In the genomic region with DNA sequence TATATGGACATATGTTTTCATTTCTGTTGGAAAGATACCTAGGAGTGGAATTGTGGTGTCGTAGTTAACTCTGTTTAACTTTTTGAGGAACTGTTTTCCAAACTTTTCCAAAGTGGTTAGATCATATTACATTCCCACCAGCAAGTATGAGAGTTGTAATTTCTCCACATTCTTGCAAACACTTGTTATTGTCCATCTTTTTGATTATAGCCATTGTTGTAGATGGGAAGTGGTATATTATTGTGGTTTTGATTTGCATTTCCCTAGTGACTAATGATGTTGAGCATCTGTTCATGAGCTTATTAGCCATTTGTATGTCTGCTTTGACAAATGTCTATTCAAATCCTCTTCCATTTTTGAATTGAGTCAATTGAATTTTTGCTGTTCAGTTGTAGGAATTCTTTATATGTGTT, we compare ENCODE assay signal across 23 cellular contexts. TPM values are rescaled to one million over a fixed set of nuclear protein-coding genes. Genes with fewer than 3 reads are reported as not detected.
DNase-seq lines count a peak whose midpoint lies in the region; ATAC-seq and TF ChIP-seq lines count a peak whose summit lies in the region.
"Had no signal": no experiment of that assay in that cellular context is flagged by ENCODE, and none has a peak within 500 bp of the region (broad histone marks: within the 10 kb centered on the region; RNA-seq: fewer than 3 reads in every experiment).

No MANE protein-coding gene starts in this region.

- CTCF ChIA-PET in HEK293 (lab: Yijun Ruan, JAX) = interaction anchor here (1.4 kb wide), 1 partner anchor 85 kb away, joined by 5 read pairs; no protein-coding TSS in a partner anchor

- H3K9me3 Mint-ChIP-seq in activated T-helper 17 cell treated with anti-CD3 and anti-CD28 coated beads, Interleukin-2, amount 50 U/mL, for 72 hours = no peaks in the 10 kb centered on the region
- no peaks in the 10 kb centered on the region for H3K9me3 Mint-ChIP-seq in naive thymus-derived CD8-positive, alpha-beta T cell
- H3K9me3 Mint-ChIP-seq: activated T-cell treated with anti-CD3 and anti-CD28 coated beads, Interleukin-2, amount 50 U/mL, for 24 hours had no signal

- H3K4me3 Mint-ChIP-seq in activated T-helper 17 cell treated with anti-CD3 and anti-CD28 coated beads, Interleukin-2, amount 50 U/mL, for 72 hours = peak overlapping the region; percentile 23
- H3K4me3 Mint-ChIP-seq in naive thymus-derived CD8-positive, alpha-beta T cell = peak overlapping the region in 6 of 10 donors; percentile 1 to 70 (median 14)
- H3K4me3 Mint-ChIP-seq: activated T-cell treated with anti-CD3 and anti-CD28 coated beads, Interleukin-2, amount 50 U/mL, for 24 hours had no signal

- no peak overlapping the region for H3K27ac Mint-ChIP-seq in activated T-helper 17 cell treated with anti-CD3 and anti-CD28 coated beads, Interleukin-2, amount 50 U/mL, for 72 hours
- H3K27ac Mint-ChIP-seq in naive thymus-derived CD8-positive, alpha-beta T cell = peak overlapping the region in 2 of 10 donors; percentile 14 to 38
- H3K27ac Mint-ChIP-seq: activated T-cell treated with anti-CD3 and anti-CD28 coated beads, Interleukin-2, amount 50 U/mL, for 24 hours had no signal

- H3K4me1 Mint-ChIP-seq in activated T-helper 17 cell treated with anti-CD3 and anti-CD28 coated beads, Interleukin-2, amount 50 U/mL, for 72 hours = peaks cover 28% of the 10 kb centered on the region
- peaks cover 22 to 53% (median 40%) of the 10 kb centered on the region in 4 donors for H3K4me1 Mint-ChIP-seq in naive thymus-derived CD8-positive, alpha-beta T cell

- H3K4me1 ChIP-seq in HEK293 (ENCODE audit: control insufficient read depth, insufficient read depth, low read length) = peaks cover 4% of the 10 kb centered on the region; the same call in 1 of the 2 replicates

- no peak overlapping the region for H3K4me3 ChIP-seq in HEK293 (ENCODE audit: low read depth, low read length)
- H3K4me3 ChIP-seq: esophagus squamous epithelium, K562, prostate gland, thyroid gland had no signal

- H3K27ac ChIP-seq in HEK293 (ENCODE audit: extremely low read depth, low read depth, low read length) = no peak overlapping the region
- H3K27ac ChIP-seq: esophagus squamous epithelium, prostate gland, thyroid gland had no signal

- no peaks in the 10 kb centered on the region for H3K27me3 Mint-ChIP-seq in activated T-helper 17 cell treated with anti-CD3 and anti-CD28 coated beads, Interleukin-2, amount 50 U/mL, for 72 hours
- H3K27me3 Mint-ChIP-seq in naive thymus-derived CD8-positive, alpha-beta T cell = no peaks in the 10 kb centered on the region
- H3K27me3 Mint-ChIP-seq: activated T-cell treated with anti-CD3 and anti-CD28 coated beads, Interleukin-2, amount 50 U/mL, for 24 hours had no signal

- POLR2A ChIA-PET in HEK293 (lab: Yijun Ruan, JAX) = no interaction called here
- POLR2A ChIA-PET in naive thymus-derived CD8-positive, alpha-beta T cell (lab: Charles Lee) = no interaction called here

- TF ChIP-seq CTCF in HEK293 (tag by site-specific recombination; IDR thresholded peaks at IDR 0.05) = no peak

- DNase-seq in ELR (ENCODE audit: low read depth) (peak; percentile 47), left lobe of liver (ENCODE audit: low spot score) (no peak)
- DNase-seq in naive thymus-derived CD8-positive, alpha-beta T cell = no peak
- DNase-seq: activated naive CD4-positive, alpha-beta T cell treated with Interleukin-2 at 50 U/mL for 16 hours; activated T-cell treated with anti-CD3 and anti-CD28 coated beads, Interleukin-2, amount 50 U/mL, for 24 hours; AML-193; aorta; cerebellar nuclear complex; COR-L47; effector CD8-positive, alpha-beta T cell; esophagus squamous epithelium; NCI-H1048; NCI-H2081 treated with DMSO at 0.1 percent for 48 hours; stimulated activated CD4-positive, alpha-beta T cell treated with anti-CD3 and anti-CD28 coated beads, Interleukin-1b, Interleukin-23, amount 100 ng/mL, for 48 hours; stimulated activated naive CD4-positive, alpha-beta T cell; T1000; thyroid gland had no signal

- H3K36me3 Mint-ChIP-seq in activated T-helper 17 cell treated with anti-CD3 and anti-CD28 coated beads, Interleukin-2, amount 50 U/mL, for 72 hours (ENCODE audit: low read depth) = no peaks in the 10 kb centered on the region
- peaks cover 0 to 8% (median 3%) of the 10 kb centered on the region in 3 donors for H3K36me3 Mint-ChIP-seq in naive thymus-derived CD8-positive, alpha-beta T cell

- H3K36me3 ChIP-seq in HEK293 (ENCODE audit: control insufficient read depth in 2 of 2, insufficient read depth in 1 of 2, low read length in 2 of 2) = peaks cover 0 to 4% of the 10 kb centered on the region in 2 experiments; a peak in 1 of 3 replicates
- H3K36me3 ChIP-seq: prostate gland, thyroid gland had no signal

- ATAC-seq in activated T-helper 17 cell treated with anti-CD3 and anti-CD28 coated beads, Interleukin-2, amount 50 U/mL, for 72 hours (replicated peaks) = no peak
- ATAC-seq in naive thymus-derived CD8-positive, alpha-beta T cell = no peak
- ATAC-seq in HG02981 (IDR thresholded peaks at IDR 0.05; ENCODE audit: unreplicated experiment) = no peak
- ATAC-seq in left lobe of liver = no peak
- no peak for ATAC-seq in HG02973 (IDR thresholded peaks at IDR 0.05; ENCODE audit: unreplicated experiment)
- ATAC-seq: K562 had no signal

- H3K9me3 ChIP-seq in HEK293 (ENCODE audit: control insufficient read depth, insufficient read depth, low read depth, low read length) = no peaks in the 10 kb centered on the region
- H3K9me3 ChIP-seq: esophagus squamous epithelium, prostate gland, thyroid gland had no signal

TF ChIP-seq in HEK293, 187 proteins besides CTCF, POLR2A, EP300 and RAD21:
- TF ChIP-seq EGR2 (tag by site-specific recombination; IDR thresholded peaks at IDR 0.05; ENCODE audit: low read depth) (no peak), ZEB2 (tag by site-specific recombination; IDR thresholded peaks at IDR 0.05) (0 out of 2 replicates have a peak, but pooled peaks have one; percentile 35), SP7 (tag by site-specific recombination; IDR thresholded peaks at IDR 0.05) (peak; percentile 63), FEZF1 (tag by site-specific recombination; IDR thresholded peaks at IDR 0.05) (peak; percentile 36; the same call in 1 of the 2 replicates), ZNF549 (tag by site-specific recombination; IDR thresholded peaks at IDR 0.05) (no peak)
- TF ChIP-seq, protein P1, sequence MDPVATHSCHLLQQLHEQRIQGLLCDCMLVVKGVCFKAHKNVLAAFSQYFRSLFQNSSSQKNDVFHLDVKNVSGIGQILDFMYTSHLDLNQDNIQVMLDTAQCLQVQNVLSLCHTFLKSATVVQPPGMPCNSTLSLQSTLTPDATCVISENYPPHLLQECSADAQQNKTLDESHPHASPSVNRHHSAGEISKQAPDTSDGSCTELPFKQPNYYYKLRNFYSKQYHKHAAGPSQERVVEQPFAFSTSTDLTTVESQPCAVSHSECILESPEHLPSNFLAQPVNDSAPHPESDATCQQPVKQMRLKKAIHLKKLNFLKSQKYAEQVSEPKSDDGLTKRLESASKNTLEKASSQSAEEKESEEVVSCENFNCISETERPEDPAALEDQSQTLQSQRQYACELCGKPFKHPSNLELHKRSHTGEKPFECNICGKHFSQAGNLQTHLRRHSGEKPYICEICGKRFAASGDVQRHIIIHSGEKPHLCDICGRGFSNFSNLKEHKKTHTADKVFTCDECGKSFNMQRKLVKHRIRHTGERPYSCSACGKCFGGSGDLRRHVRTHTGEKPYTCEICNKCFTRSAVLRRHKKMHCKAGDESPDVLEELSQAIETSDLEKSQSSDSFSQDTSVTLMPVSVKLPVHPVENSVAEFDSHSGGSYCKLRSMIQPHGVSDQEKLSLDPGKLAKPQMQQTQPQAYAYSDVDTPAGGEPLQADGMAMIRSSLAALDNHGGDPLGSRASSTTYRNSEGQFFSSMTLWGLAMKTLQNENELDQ (tag by site-specific recombination; IDR thresholded peaks at IDR 0.05; ENCODE audit: low read depth) = no peak
- TF ChIP-seq, protein P2, sequence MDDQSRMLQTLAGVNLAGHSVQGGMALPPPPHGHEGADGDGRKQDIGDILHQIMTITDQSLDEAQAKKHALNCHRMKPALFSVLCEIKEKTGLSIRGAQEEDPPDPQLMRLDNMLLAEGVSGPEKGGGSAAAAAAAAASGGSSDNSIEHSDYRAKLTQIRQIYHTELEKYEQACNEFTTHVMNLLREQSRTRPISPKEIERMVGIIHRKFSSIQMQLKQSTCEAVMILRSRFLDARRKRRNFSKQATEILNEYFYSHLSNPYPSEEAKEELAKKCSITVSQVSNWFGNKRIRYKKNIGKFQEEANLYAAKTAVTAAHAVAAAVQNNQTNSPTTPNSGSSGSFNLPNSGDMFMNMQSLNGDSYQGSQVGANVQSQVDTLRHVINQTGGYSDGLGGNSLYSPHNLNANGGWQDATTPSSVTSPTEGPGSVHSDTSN (CRISPR knock-in tag; IDR thresholded peaks at IDR 0.05) = no peak
- TF ChIP-seq, protein P3, sequence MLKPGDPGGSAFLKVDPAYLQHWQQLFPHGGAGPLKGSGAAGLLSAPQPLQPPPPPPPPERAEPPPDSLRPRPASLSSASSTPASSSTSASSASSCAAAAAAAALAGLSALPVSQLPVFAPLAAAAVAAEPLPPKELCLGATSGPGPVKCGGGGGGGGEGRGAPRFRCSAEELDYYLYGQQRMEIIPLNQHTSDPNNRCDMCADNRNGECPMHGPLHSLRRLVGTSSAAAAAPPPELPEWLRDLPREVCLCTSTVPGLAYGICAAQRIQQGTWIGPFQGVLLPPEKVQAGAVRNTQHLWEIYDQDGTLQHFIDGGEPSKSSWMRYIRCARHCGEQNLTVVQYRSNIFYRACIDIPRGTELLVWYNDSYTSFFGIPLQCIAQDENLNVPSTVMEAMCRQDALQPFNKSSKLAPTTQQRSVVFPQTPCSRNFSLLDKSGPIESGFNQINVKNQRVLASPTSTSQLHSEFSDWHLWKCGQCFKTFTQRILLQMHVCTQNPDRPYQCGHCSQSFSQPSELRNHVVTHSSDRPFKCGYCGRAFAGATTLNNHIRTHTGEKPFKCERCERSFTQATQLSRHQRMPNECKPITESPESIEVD (tag by site-specific recombination; IDR thresholded peaks at IDR 0.05) = peak; percentile 81

RNA-seq across cellular contexts. Expression of a gene that starts 19.8 kb away (rescaled TPM):
- total RNA-seq in activated T-helper 17 cell treated with anti-CD3 and anti-CD28 coated beads, Interleukin-2, amount 50 U/mL, for 72 hours = 10 to 100 TPM; 36.7 to 51.9 TPM
- 10 to 100 TPM; 32.6 to 37.1 TPM for total RNA-seq in naive thymus-derived CD8-positive, alpha-beta T cell
- 10 to 100 TPM; 47.3 to 78.3 (median 67.4) TPM for polyA plus RNA-seq in naive thymus-derived CD8-positive, alpha-beta T cell
- total RNA-seq in left lobe of liver = 33.6 TPM
